1 cellular context compared by ENCODE assay signal in genomic region chr13:60612593-60612992, GRCh38.
TF ChIP-seq lines count a peak whose summit lies in the region.

No MANE protein-coding gene starts in this region.

TF ChIP-seq in WTC11, 78 proteins besides CTCF, POLR2A, EP300 and RAD21 (continued from another document):
- TF ChIP-seq USF1 (CRISPR knock-in tag; IDR thresholded peaks at IDR 0.05): no peak
- TF ChIP-seq MLX (CRISPR knock-in tag; IDR thresholded peaks at IDR 0.05): no peak
- TF ChIP-seq RELA (CRISPR knock-in tag; IDR thresholded peaks at IDR 0.05; ENCODE audit: borderline replicate concordance): no peak
- no peak for TF ChIP-seq ZBTB21 (CRISPR knock-in tag; IDR thresholded peaks at IDR 0.05; ENCODE audit: borderline replicate concordance)
- TF ChIP-seq ZNF671 (CRISPR knock-in tag; IDR thresholded peaks at IDR 0.05): no peak
- no peak for TF ChIP-seq FOXJ3 (CRISPR knock-in tag; IDR thresholded peaks at IDR 0.05; ENCODE audit: borderline replicate concordance)
- TF ChIP-seq PRRX2 (CRISPR knock-in tag; IDR thresholded peaks at IDR 0.05): no peak
- no peak for TF ChIP-seq CREM (CRISPR knock-in tag; IDR thresholded peaks at IDR 0.05)
- TF ChIP-seq ATF1 (CRISPR knock-in tag; IDR thresholded peaks at IDR 0.05): no peak
- no peak for TF ChIP-seq MXD4 (CRISPR knock-in tag; IDR thresholded peaks at IDR 0.05; ENCODE audit: borderline replicate concordance)
TF ChIP-seq in WTC11: peak in this region for 0.
